ENCODE assay signal across 23 cellular contexts in the genomic region with DNA sequence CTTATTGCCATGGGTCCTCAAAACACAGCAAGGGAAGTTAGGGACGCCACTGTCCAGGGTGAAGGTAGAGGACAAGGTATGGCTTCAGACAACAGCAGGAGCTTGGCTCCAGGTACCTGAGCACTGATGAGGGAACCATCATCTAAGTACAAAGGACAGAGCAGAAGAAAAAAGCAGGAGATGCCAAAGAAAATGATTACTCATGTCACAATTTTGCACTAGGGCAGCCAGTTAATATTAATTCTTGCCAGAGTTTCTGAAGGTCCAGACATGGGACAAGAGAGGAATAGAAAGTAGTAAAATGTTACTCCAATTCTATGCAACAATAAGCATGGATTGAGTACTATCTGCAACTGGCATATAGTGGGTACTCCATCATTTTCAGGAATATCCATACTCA. TPM values are rescaled to one million over a fixed set of nuclear protein-coding genes. Genes with fewer than 3 reads are reported as not detected.
"Had no signal": no experiment of that assay in that cellular context is flagged by ENCODE, and none has a peak within 500 bp of the region (broad histone marks: within the 10 kb centered on the region; RNA-seq: fewer than 3 reads in every experiment).

No MANE protein-coding gene starts in this region.

- H3K4me1 ChIP-seq: adrenal gland, foreskin keratinocyte, left lung, uterus had no signal

- H3K9me3 ChIP-seq: adrenal gland, uterus had no signal

- H3K36me3 ChIP-seq: adrenal gland, heart left ventricle, left lung, uterus had no signal

- H3K27ac ChIP-seq: adrenal gland, foreskin keratinocyte, heart left ventricle, left lung, skin epidermis, uterus had no signal

- H3K4me3 ChIP-seq: adrenal gland, heart left ventricle, left lung, skin epidermis, uterus had no signal

- DNase-seq: activated B cell treated with CpG ODN at 0.5 μM for 24 hours; activated CD4-positive, alpha-beta T cell treated with anti-CD3 and anti-CD28 coated beads for 36 hours; activated CD4-positive, alpha-beta T cell treated with anti-CD3 and anti-CD28 coated beads, Interleukin-2, amount 50 U/mL, for 4 hours; activated effector memory CD4-positive, alpha-beta T cell treated with anti-CD3 and anti-CD28 coated beads, Interleukin-2, amount 50 U/mL, for 16 hours; activated naive CD4-positive, alpha-beta T cell treated with anti-CD3 and anti-CD28 coated beads for 36 hours; activated naive CD8-positive, alpha-beta T cell treated with anti-CD3 and anti-CD28 coated beads for 36 hours; activated T-cell treated with anti-CD3 and anti-CD28 coated beads for 4 hours; adrenal gland; cortex of kidney; foreskin keratinocyte; heart left ventricle; hypothalamus; kidney glomerular epithelial cell; left lung; stimulated activated CD4-positive, alpha-beta T cell treated with anti-CD3 and anti-CD28 coated beads, Interleukin-12 subunit alpha, Interleukin-12 subunit beta, amount 100 ng/mL, for 4 hours; stimulated activated CD4-positive, alpha-beta T cell treated with anti-CD3 and anti-CD28 coated beads, Interleukin-4, amount 100 ng/mL, for 1 hour; stimulated activated naive CD8-positive, alpha-beta T cell treated with anti-CD3 and anti-CD28 coated beads, Interleukin-15, Interleukin-2, amounts not matched to agents 100 U/mL and 50 U/mL, for 24 hours; T-helper 1 cell; uterus had no signal

- ATAC-seq: activated CD4-positive, alpha-beta T cell treated with anti-CD3 and anti-CD28 coated beads for 36 hours; foreskin keratinocyte; left lung; stimulated activated naive CD8-positive, alpha-beta T cell treated with anti-CD3 and anti-CD28 coated beads, Interleukin-15, Interleukin-2, amounts not matched to agents 100 U/mL and 50 U/mL, for 24 hours had no signal

- H3K27me3 ChIP-seq: adrenal gland, foreskin keratinocyte, heart left ventricle, left lung, uterus had no signal

RNA-seq across cellular contexts. Expression of a gene that starts 14.1 kb away (rescaled TPM):
- total RNA-seq: activated B cell treated with CpG ODN at 0.5 μM for 24 hours; activated CD4-positive, alpha-beta T cell treated with anti-CD3 and anti-CD28 coated beads for 36 hours; activated naive CD4-positive, alpha-beta T cell treated with anti-CD3 and anti-CD28 coated beads for 36 hours; activated naive CD8-positive, alpha-beta T cell treated with anti-CD3 and anti-CD28 coated beads for 36 hours; activated T-helper 1 cell treated with anti-CD3 and anti-CD28 coated beads, Interleukin-12 subunit alpha, Interleukin-12 subunit beta, Interleukin-2, Interleukin-4 antibody, amounts not matched to agents 30 ng/mL and 10 ng/mL and 1 ng/mL, durations not matched to agents 14 hours and 24 hours and 36 hours; endothelial cell of umbilical vein; lung microvascular endothelial cell had no signal
